Comparison of ENCODE assay signal across 11 cellular contexts in the genomic region with DNA sequence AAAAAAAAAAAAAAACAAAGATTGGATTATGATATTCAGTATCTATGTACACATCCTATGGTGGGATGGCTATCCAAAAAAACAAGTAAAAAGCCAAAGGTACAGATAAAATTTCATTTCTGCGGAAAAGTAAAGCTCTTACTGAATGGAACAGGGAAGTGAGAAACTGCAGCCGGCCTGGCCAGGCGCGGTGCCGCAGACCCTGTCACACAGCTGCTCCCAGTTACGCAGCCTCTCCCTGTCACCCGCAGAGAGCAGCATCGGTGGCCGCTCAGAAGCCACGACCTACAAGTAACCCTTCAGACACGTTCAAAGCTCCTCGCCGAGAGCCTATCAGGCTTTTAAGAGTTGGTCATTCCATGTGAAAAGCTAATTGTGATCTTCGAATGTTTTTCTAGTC. TPM values are rescaled to one million over a fixed set of nuclear protein-coding genes. Genes with fewer than 3 reads are reported as not detected.
DNase-seq lines count a peak whose midpoint lies in the region; ATAC-seq and TF ChIP-seq lines count a peak whose summit lies in the region.
"Had no signal": no experiment of that assay in that cellular context is flagged by ENCODE, and none has a peak within 500 bp of the region (broad histone marks: within the 10 kb centered on the region; RNA-seq: fewer than 3 reads in every experiment).

No MANE protein-coding gene starts in this region.

- no peaks in the 10 kb centered on the region for H3K27me3 Mint-ChIP-seq in natural killer cell (ENCODE audit: low read depth in 2 of 2)

- TF ChIP-seq CTCF in GM06990 (IDR thresholded peaks at IDR 0.05; ENCODE audit: insufficient read depth, low read length, poor library complexity, severe bottlenecking), result no peak
- no peak for TF ChIP-seq CTCF in natural killer cell (IDR thresholded peaks at IDR 0.05)

- H3K4me3 ChIP-seq in GM06990 (replicated peaks; ENCODE audit: low read depth, low read length), result no peak overlapping the region

- no peaks in the 10 kb centered on the region for H3K36me3 Mint-ChIP-seq in natural killer cell

- no peaks in the 10 kb centered on the region for H3K27me3 ChIP-seq in GM06990 (replicated peaks; ENCODE audit: control insufficient read depth, insufficient read depth, low read length)

- intact Hi-C loops in natural killer cell (cut with micrococcal nuclease), result no loop called here

- H3K36me3 ChIP-seq in GM06990 (ENCODE audit: control insufficient read depth, insufficient read depth, low read length), result peaks cover 36% of the 10 kb centered on the region

- no peaks in the 10 kb centered on the region for H3K9me3 Mint-ChIP-seq in natural killer cell

- no peak overlapping the region for H3K27ac Mint-ChIP-seq in natural killer cell

- DNase-seq in GM06990 (ENCODE audit: extremely low read depth, insufficient read length) (peak; percentile 83), left lobe of liver (ENCODE audit: low spot score) (no peak), epidermal melanocyte (ENCODE audit: insufficient read length, low spot score) (no peak), NCI-H187 treated with DMSO at 0.1 percent for 48 hours (lab: John Stamatoyannopoulos, UW) (no peak), inferior parietal cortex (ENCODE audit: extremely low spot score) (no peak), natural killer cell (no peak)
- DNase-seq: activated naive CD4-positive, alpha-beta T cell treated with Interleukin-2 at 50 U/mL for 16 hours; caudate nucleus; NCI-H748 treated with DMSO at 0.1 percent for 48 hours had no signal

- H3K4me1 Mint-ChIP-seq in natural killer cell, result peaks cover 12% of the 10 kb centered on the region in 2 donors

- ATAC-seq in GM19455 (IDR thresholded peaks at IDR 0.05; ENCODE audit: unreplicated experiment), result peak; percentile 56
- peak; percentile 52 for ATAC-seq in HG03521 (IDR thresholded peaks at IDR 0.05; ENCODE audit: unreplicated experiment)
- peak; percentile 10 for ATAC-seq in left lobe of liver
- ATAC-seq in natural killer cell, result no peak

- H3K4me3 Mint-ChIP-seq in natural killer cell, result no peak overlapping the region

RNA-seq across cellular contexts. Expression of a gene that starts 10.9 kb away (rescaled TPM):
- total RNA-seq in left lobe of liver (16.9 TPM), natural killer cell (10 to 100 TPM; 67.3 to 86.4 (median 84.6) TPM)

RNA-seq across cellular contexts. Expression of a gene that starts 56.1 kb away (rescaled TPM):
- total RNA-seq in left lobe of liver (22.9 TPM), natural killer cell (10 to 100 TPM; 39.1 to 54.3 (median 50.9) TPM)

Comparison
In these comparisons a context has a peak if more than half of its experiments do, and no peak if none do; other contexts are left out.
1. ATAC-seq: peak in GM19455 (single experiment), HG03521 (single experiment) and left lobe of liver (single experiment); none in natural killer cell (0 of 3).